14 cellular contexts compared by ENCODE assay signal in the genomic region with DNA sequence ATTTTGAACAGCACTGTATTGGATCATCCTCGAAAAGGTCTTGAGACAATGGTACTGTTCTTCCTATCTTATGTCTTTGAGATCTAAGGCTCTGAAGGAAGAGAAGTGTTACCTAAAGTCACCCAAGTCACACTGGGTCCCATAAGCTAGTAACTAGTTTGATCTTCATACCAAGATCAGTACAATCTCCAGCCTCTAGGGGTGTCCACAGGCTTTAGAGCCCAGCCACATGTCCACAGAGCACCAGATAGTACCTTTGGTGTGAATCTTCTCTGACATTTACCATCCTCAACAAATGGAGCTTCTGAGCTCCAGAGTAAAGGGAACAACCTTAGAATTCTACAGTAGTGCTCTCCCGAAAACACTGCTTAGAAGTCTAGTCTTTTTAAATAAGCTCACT.
A peak's percentile ranks its signal among the peaks of the same experiment; 100 is the strongest.
DNase-seq lines count a peak whose midpoint lies in the region; ATAC-seq and TF ChIP-seq lines count a peak whose summit lies in the region.
"Had no signal": no experiment of that assay in that cellular context is flagged by ENCODE, and none has a peak within 500 bp of the region (broad histone marks: within the 10 kb centered on the region; RNA-seq: fewer than 3 reads in every experiment).

No MANE protein-coding gene starts in this region.

- no peaks in the 10 kb centered on the region for H3F3A ChIP-seq in PC-3 (ENCODE audit: low read length, unreplicated experiment)

- peaks cover 0 to 27% (median 13%) of the 10 kb centered on the region in 11 experiments; a peak in 9 of 22 replicates for H3K9me3 ChIP-seq in BLaER1 treated with 17β-estradiol and CSF1 and Interleukin-3, amounts not matched to agents 10 nM and 100 nM (replicated peaks in 1 of 11)
- H3K9me3 ChIP-seq in PC-3 (ENCODE audit: low read length) (no peaks in the 10 kb centered on the region), suprapubic skin (no peaks in the 10 kb centered on the region)
- H3K9me3 ChIP-seq: HAP-1, thoracic aorta had no signal

- POLR2A ChIA-PET in PC-3 (lab: Charles Lee; ENCODE audit: unreplicated experiment), result no interaction called here

- CTCF ChIA-PET in PC-3 (lab: Charles Lee), result interaction anchor here (0.6 kb wide), 2 partner anchors 81 to 138 kb away, joined by 3 to 6 read pairs; no protein-coding TSS in a partner anchor

- no peaks in the 10 kb centered on the region for H4K20me1 ChIP-seq in BLaER1 treated with 17β-estradiol and CSF1 and Interleukin-3, amounts not matched to agents 10 nM and 100 nM
- H4K20me1 ChIP-seq in PC-3 (ENCODE audit: low read length), result no peaks in the 10 kb centered on the region

- peak; percentile 49 for TF ChIP-seq CTCF in PC-3 (conservative IDR thresholded peaks at IDR 0.05; ENCODE audit: low read depth, low read length)
- no peak for TF ChIP-seq CTCF in suprapubic skin (IDR thresholded peaks at IDR 0.05)

- peak overlapping the region in 9 of 11 experiments; percentile 62 to 91 (median 73); a peak in 16 of 22 replicates for H3K4me2 ChIP-seq in BLaER1 treated with 17β-estradiol and CSF1 and Interleukin-3, amounts not matched to agents 10 nM and 100 nM
- no peak overlapping the region for H3K4me2 ChIP-seq in PC-3 (ENCODE audit: low read length)

- no peaks in the 10 kb centered on the region for H3K79me2 ChIP-seq in PC-3 (ENCODE audit: low read length)

- DNase-seq in PC-3, result peak; percentile 29
- peak; percentile 41 for DNase-seq in iPS-NIHi7 (ENCODE audit: extremely low spot score)
- no peak for DNase-seq in suprapubic skin (ENCODE audit: low spot score in 2 of 2)
- no peak for DNase-seq in NOMO-1 treated with dmso at 0.1 percent for 144 hours (lab: John Stamatoyannopoulos, UW; ENCODE audit: unreplicated experiment)
- DNase-seq: activated naive CD4-positive, alpha-beta T cell treated with Interleukin-2 at 50 U/mL for 16 hours; AML-193; effector CD8-positive, alpha-beta T cell; kidney had no signal

- TF ChIP-seq POLR2A in suprapubic skin (IDR thresholded peaks at IDR 0.05), result no peak

- intact Hi-C loops in PC-3 (cut with micrococcal nuclease), result no loop called here

- no peaks in the 10 kb centered on the region; a peak in 1 of 22 replicates for H3K27me3 ChIP-seq in BLaER1 treated with 17β-estradiol and CSF1 and Interleukin-3, amounts not matched to agents 10 nM and 100 nM
- no peaks in the 10 kb centered on the region for H3K27me3 ChIP-seq in PC-3 (ENCODE audit: low read length)
- H3K27me3 ChIP-seq in suprapubic skin, result no peaks in the 10 kb centered on the region

- BruUV-seq in PC-3 (replicated peaks; lab: Mats Ljungman, UMichigan), result no TSS peak

- peak overlapping the region in 2 of 11 experiments; percentile 21 to 49; a peak in 1 of 22 replicates for H3K27ac ChIP-seq in BLaER1 treated with 17β-estradiol and CSF1 and Interleukin-3, amounts not matched to agents 10 nM and 100 nM
- no peak overlapping the region for H3K27ac ChIP-seq in PC-3 (ENCODE audit: low read length)
- no peak overlapping the region for H3K27ac ChIP-seq in suprapubic skin
- H3K27ac ChIP-seq: thoracic aorta had no signal

- peaks cover 7 to 48% (median 43%) of the 10 kb centered on the region in 10 experiments; a peak in 18 of 20 replicates for H3K4me1 ChIP-seq in BLaER1 treated with 17β-estradiol and CSF1 and Interleukin-3, amounts not matched to agents 10 nM and 100 nM
- peaks cover 3% of the 10 kb centered on the region; the same call in 1 of the 2 replicates for H3K4me1 ChIP-seq in PC-3 (ENCODE audit: insufficient read depth, low read length)
- H3K4me1 ChIP-seq in suprapubic skin, result no peaks in the 10 kb centered on the region
- H3K4me1 ChIP-seq: HAP-1 had no signal

- no peaks in the 10 kb centered on the region for H3K36me3 ChIP-seq in BLaER1 treated with 17β-estradiol and CSF1 and Interleukin-3, amounts not matched to agents 10 nM and 100 nM
- H3K36me3 ChIP-seq in PC-3 (ENCODE audit: low read depth, low read length) (no peaks in the 10 kb centered on the region), suprapubic skin (no peaks in the 10 kb centered on the region)
- H3K36me3 ChIP-seq: HAP-1, thoracic aorta had no signal

- ATAC-seq in GM18868 (IDR thresholded peaks at IDR 0.05; ENCODE audit: unreplicated experiment) (peak; percentile 58), PC-3 (peak; percentile 71), HG03108 (IDR thresholded peaks at IDR 0.05; ENCODE audit: unreplicated experiment) (no peak), HG02623 (IDR thresholded peaks at IDR 0.05; ENCODE audit: unreplicated experiment) (no peak)

- no peaks in the 10 kb centered on the region for H3K9me2 ChIP-seq in PC-3 (replicated peaks; ENCODE audit: low read length)

- TF ChIP-seq EP300 in suprapubic skin (IDR thresholded peaks at IDR 0.05), result no peak

- WGBS in suprapubic skin, result 81% methylated on average over 2 of the region's 2 CpGs

- no peak overlapping the region for H2AFZ ChIP-seq in PC-3 (ENCODE audit: low read length)

- H3K9ac ChIP-seq in BLaER1 treated with 17β-estradiol and CSF1 and Interleukin-3, amounts not matched to agents 10 nM and 100 nM, result no peak overlapping the region
- H3K9ac ChIP-seq in PC-3 (ENCODE audit: low read length), result no peak overlapping the region

- H3K4me3 ChIP-seq in BLaER1 treated with 17β-estradiol and CSF1 and Interleukin-3, amounts not matched to agents 10 nM and 100 nM, result no peak overlapping the region
- H3K4me3 ChIP-seq in PC-3 (ENCODE audit: low read length), result no peak overlapping the region
- H3K4me3 ChIP-seq in suprapubic skin, result no peak overlapping the region
- H3K4me3 ChIP-seq: HAP-1, thoracic aorta had no signal

Comparison
In these comparisons a context has a peak if more than half of its experiments do, and no peak if none do; other contexts are left out.
1. ATAC-seq: peak in GM18868 (single experiment) and PC-3 (single experiment); none in HG03108 (single experiment) and HG02623 (single experiment).
2. DNase-seq: peak in PC-3 (single experiment) and iPS-NIHi7 (single experiment); none in suprapubic skin (0 of 2) and NOMO-1 treated with dmso at 0.1 percent for 144 hours (single experiment).